ENCODE assay signal across 1 cellular context in genomic region chr1:46522184-46522968, GRCh38.
TF ChIP-seq lines count a peak whose summit lies in the region.

No MANE protein-coding gene starts in this region.

TF ChIP-seq in K562, 482 proteins besides CTCF, POLR2A, EP300 and RAD21 (continued from another document and continues in another):
- TF ChIP-seq CBX1 (IDR thresholded peaks at IDR 0.05; ENCODE audit: low read depth) (peak; percentile 80; the same call in 1 of the 2 replicates), ZNF146 (CRISPR knock-in tag; IDR thresholded peaks at IDR 0.05; ENCODE audit: unreplicated experiment) (no peak), SLC30A9 (CRISPR knock-in tag; IDR thresholded peaks at IDR 0.05) (no peak), SIX5 (IDR thresholded peaks at IDR 0.05; ENCODE audit: borderline replicate concordance in 1 of 2, insufficient read depth in 1 of 2, low read depth in 1 of 2, low read length in 2 of 2) (0 out of 4 replicates have a peak, but pooled peaks of 1 of the 2 experiments have one; percentile 0), ZNF766 (CRISPR knock-in tag; conservative IDR thresholded peaks at IDR 0.05) (peak; percentile 83; the same call in 1 of the 2 replicates), POLR2G (IDR thresholded peaks at IDR 0.05; ENCODE audit: low read depth, low read length) (peak; percentile 63), DPF2 (IDR thresholded peaks at IDR 0.05) (peak; percentile 98), ZMIZ1 (IDR thresholded peaks at IDR 0.05; ENCODE audit: low read depth in 2 of 2, low read length in 2 of 2) (peak in 1 of 2 experiments; percentile 80; a peak in 2 of 4 replicates), PHF21A (IDR thresholded peaks at IDR 0.05; ENCODE audit: borderline replicate concordance, low read depth) (0 out of 2 replicates have a peak, but pooled peaks have one; percentile 78), RB1 (IDR thresholded peaks at IDR 0.05; ENCODE audit: low read depth) (0 out of 2 replicates have a peak, but pooled peaks have one; percentile 47), CC2D1A (IDR thresholded peaks at IDR 0.05) (peak; percentile 99), GATAD2A (IDR thresholded peaks at IDR 0.05) (peak; percentile 95), ELF4 (CRISPR knock-in tag; IDR thresholded peaks at IDR 0.05) (peak; percentile 36; the same call in 1 of the 2 replicates), CBFA2T3 (IDR thresholded peaks at IDR 0.05) (peak; percentile 97), CBFA2T2 (conservative IDR thresholded peaks at IDR 0.05) (peak; percentile 94), ZNF395 (CRISPR knock-in tag; IDR thresholded peaks at IDR 0.05) (peak; percentile 69), HES1 (IDR thresholded peaks at IDR 0.05; ENCODE audit: low read depth) (peak; percentile 93), GATAD2B (IDR thresholded peaks at IDR 0.05; ENCODE audit: borderline replicate concordance) (no peak; the same call in 1 of the 2 replicates), TBL1XR1 (IDR thresholded peaks at IDR 0.05; ENCODE audit: low read length in 2 of 2) (peak; percentile 94 to 97), PTRF (tag; IDR thresholded peaks at IDR 0.05) (peak; percentile 41; the same call in 1 of the 2 replicates), PTBP1 (IDR thresholded peaks at IDR 0.05; ENCODE audit: low read depth, low read length) (peak; percentile 88), ZHX1 (conservative IDR thresholded peaks at IDR 0.05; ENCODE audit: low read length) (no peak), NFXL1 (CRISPR knock-in tag; IDR thresholded peaks at IDR 0.05) (peak; percentile 15; the same call in 1 of the 2 replicates), NR2C1 (IDR thresholded peaks at IDR 0.05) (peak; percentile 12; the same call in 1 of the 2 replicates), NR2C1 (tag; IDR thresholded peaks at IDR 0.05) (peak; percentile 46; the same call in 1 of the 2 replicates), FOSL1 (tag; conservative IDR thresholded peaks at IDR 0.05) (peak; percentile 86), KAT7 (CRISPR knock-in tag; IDR thresholded peaks at IDR 0.05; ENCODE audit: borderline replicate concordance) (no peak), U2AF2 (optimal IDR thresholded peaks at IDR 0.05; ENCODE audit: low read depth, low read length) (no peak), MBD2 (IDR thresholded peaks at IDR 0.05; ENCODE audit: borderline replicate concordance, low read depth) (peak; percentile 82), BMI1 (IDR thresholded peaks at IDR 0.05; ENCODE audit: low read length) (no peak), ZBTB33 (CRISPR knock-in tag; IDR thresholded peaks at IDR 0.05) (peak; percentile 67), ZNF507 (tag; conservative IDR thresholded peaks at IDR 0.05) (no peak), KLF16 (IDR thresholded peaks at IDR 0.05) (peak; percentile 92), MTA3 (IDR thresholded peaks at IDR 0.05; ENCODE audit: borderline replicate concordance) (peak; percentile 92), CREB3L1 (IDR thresholded peaks at IDR 0.05; ENCODE audit: borderline replicate concordance, low read depth) (peak; percentile 97), HDAC2 (IDR thresholded peaks at IDR 0.05) (peak; percentile 94), TEAD1 (CRISPR knock-in tag; IDR thresholded peaks at IDR 0.05) (peak in 1 of 2 experiments; percentile 22; a peak in 1 of 4 replicates), GTF2A2 (tag; IDR thresholded peaks at IDR 0.05) (0 out of 2 replicates have a peak, but pooled peaks have one; percentile 47), ZEB2 (IDR thresholded peaks at IDR 0.05) (peak; percentile 64), KAT2B (IDR thresholded peaks at IDR 0.05; ENCODE audit: low read depth, low read length) (no peak), MAX (CRISPR knock-in tag; IDR thresholded peaks at IDR 0.05) (peak; percentile 93), HNRNPH1 (optimal IDR thresholded peaks at IDR 0.05; ENCODE audit: low read depth, low read length) (no peak), MIER1 (IDR thresholded peaks at IDR 0.05; ENCODE audit: low read depth) (0 out of 2 replicates have a peak, but pooled peaks have one; percentile 21), SMARCB1 (IDR thresholded peaks at IDR 0.05; ENCODE audit: insufficient read length, low read depth) (no peak), GATA2 (CRISPR knock-in tag; IDR thresholded peaks at IDR 0.05) (peak; percentile 93), ZKSCAN1 (IDR thresholded peaks at IDR 0.05; ENCODE audit: low read depth, low read length) (peak; percentile 80), HDAC3 (IDR thresholded peaks at IDR 0.05; ENCODE audit: borderline replicate concordance, partially characterized antibody) (no peak), E2F6 (IDR thresholded peaks at IDR 0.05; ENCODE audit: borderline replicate concordance in 1 of 2, extremely low read depth in 1 of 2, insufficient read depth in 1 of 2, insufficient read length in 1 of 2, low read depth in 1 of 2, low read length in 1 of 2, poor library complexity in 1 of 2, severe bottlenecking in 1 of 2) (peak; percentile 59 to 74), MYNN (IDR thresholded peaks at IDR 0.05) (peak; percentile 94), MYNN (CRISPR knock-in tag; IDR thresholded peaks at IDR 0.05) (no peak), MLLT1 (IDR thresholded peaks at IDR 0.05) (peak; percentile 57 to 88; a peak in 3 of 4 replicates), GABPA (tag; conservative IDR thresholded peaks at IDR 0.05; ENCODE audit: low read depth) (peak; percentile 19; the same call in 1 of the 2 replicates), CHCHD3 (CRISPR knock-in tag; IDR thresholded peaks at IDR 0.05) (0 out of 2 replicates have a peak, but pooled peaks have one; percentile 21)
